1 cellular context compared by ENCODE assay signal in the genomic region with DNA sequence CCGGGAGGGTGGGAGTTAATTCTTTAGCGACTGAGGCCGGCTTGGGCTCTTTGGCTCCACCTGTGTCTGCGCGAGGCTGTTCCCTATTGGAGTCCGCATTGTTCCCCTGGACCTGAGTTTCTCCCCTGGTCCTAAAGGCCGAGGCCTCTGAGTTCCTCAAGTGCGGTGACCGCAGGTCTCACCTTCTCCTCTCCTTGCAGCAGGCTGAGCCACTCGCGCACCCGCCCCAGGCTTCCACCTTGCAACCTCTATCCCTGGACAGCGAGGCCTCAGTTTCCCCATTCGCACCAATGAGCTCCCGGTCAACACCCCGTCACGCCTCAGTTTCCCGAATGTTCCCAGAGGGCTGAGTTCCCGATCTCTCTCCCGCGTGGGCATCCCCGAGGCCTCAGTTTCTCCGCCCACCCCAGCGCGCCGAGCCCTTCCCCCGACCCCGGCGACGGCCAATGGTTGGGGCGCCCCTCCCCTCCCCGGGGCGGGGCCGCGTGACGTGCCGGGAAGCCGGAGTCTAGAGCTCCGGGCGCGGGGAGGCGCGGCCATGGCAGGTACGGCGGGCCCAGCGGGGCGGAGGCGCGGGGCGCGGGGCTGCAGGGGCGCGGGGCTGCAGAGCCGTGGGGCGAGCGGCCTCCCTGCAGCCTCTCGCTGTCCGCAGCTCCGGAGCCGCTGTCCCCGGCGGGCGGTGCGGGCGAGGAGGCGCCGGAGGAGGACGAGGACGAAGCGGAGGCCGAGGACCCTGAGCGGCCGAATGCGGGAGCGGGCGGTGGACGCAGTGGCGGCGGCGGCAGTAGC.
TF ChIP-seq lines count a peak whose summit lies in the region.

A gene with protein sequence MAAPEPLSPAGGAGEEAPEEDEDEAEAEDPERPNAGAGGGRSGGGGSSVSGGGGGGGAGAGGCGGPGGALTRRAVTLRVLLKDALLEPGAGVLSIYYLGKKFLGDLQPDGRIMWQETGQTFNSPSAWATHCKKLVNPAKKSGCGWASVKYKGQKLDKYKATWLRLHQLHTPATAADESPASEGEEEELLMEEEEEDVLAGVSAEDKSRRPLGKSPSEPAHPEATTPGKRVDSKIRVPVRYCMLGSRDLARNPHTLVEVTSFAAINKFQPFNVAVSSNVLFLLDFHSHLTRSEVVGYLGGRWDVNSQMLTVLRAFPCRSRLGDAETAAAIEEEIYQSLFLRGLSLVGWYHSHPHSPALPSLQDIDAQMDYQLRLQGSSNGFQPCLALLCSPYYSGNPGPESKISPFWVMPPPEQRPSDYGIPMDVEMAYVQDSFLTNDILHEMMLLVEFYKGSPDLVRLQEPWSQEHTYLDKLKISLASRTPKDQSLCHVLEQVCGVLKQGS (plus strand): TSS at position 507 of the 789 bp plus-strand sequence. CDS start 32 bp downstream, at position 539.

TF ChIP-seq in HEK293, 187 proteins besides CTCF, POLR2A, EP300 and RAD21 (continued from another document and continues in another):
- no peak; the same call in 1 of the 2 replicates for TF ChIP-seq ZNF423 (tag by site-specific recombination; IDR thresholded peaks at IDR 0.05)
- no peak for TF ChIP-seq ZNF626 (tag by site-specific recombination; IDR thresholded peaks at IDR 0.05)
- TF ChIP-seq SP2 (tag by site-specific recombination; IDR thresholded peaks at IDR 0.05): peak; percentile 63
- no peak for TF ChIP-seq ZNF600 (tag by site-specific recombination; IDR thresholded peaks at IDR 0.05)
- TF ChIP-seq ZFP69B (tag by site-specific recombination; IDR thresholded peaks at IDR 0.05): peak; percentile 69; the same call in 1 of the 2 replicates
- no peak for TF ChIP-seq ZNF248 (tag by site-specific recombination; IDR thresholded peaks at IDR 0.05)
- TF ChIP-seq, protein P1, sequence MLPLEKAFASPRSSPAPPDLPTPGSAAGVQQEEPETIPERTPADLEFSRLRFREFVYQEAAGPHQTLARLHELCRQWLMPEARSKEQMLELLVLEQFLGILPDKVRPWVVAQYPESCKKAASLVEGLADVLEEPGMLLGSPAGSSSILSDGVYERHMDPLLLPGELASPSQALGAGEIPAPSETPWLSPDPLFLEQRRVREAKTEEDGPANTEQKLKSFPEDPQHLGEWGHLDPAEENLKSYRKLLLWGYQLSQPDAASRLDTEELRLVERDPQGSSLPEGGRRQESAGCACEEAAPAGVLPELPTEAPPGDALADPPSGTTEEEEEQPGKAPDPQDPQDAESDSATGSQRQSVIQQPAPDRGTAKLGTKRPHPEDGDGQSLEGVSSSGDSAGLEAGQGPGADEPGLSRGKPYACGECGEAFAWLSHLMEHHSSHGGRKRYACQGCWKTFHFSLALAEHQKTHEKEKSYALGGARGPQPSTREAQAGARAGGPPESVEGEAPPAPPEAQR (tag by site-specific recombination; IDR thresholded peaks at IDR 0.05): 0 out of 2 replicates have a peak, but pooled peaks have one; percentile 22
- TF ChIP-seq KLF8 (tag by site-specific recombination; IDR thresholded peaks at IDR 0.05): peak; percentile 83
- TF ChIP-seq ZNF169 (tag by site-specific recombination; IDR thresholded peaks at IDR 0.05): no peak
- TF ChIP-seq ZNF292 (tag by site-specific recombination; IDR thresholded peaks at IDR 0.05; ENCODE audit: borderline replicate concordance, low read depth): no peak
- peak; percentile 58; the same call in 1 of the 2 replicates for TF ChIP-seq ZBTB1 (tag by site-specific recombination; IDR thresholded peaks at IDR 0.05)
- no peak for TF ChIP-seq ZNF596 (tag by site-specific recombination; IDR thresholded peaks at IDR 0.05)
- TF ChIP-seq ZNF280D (tag by site-specific recombination; IDR thresholded peaks at IDR 0.05): no peak
- peak; percentile 28; the same call in 1 of the 2 replicates for TF ChIP-seq ZSCAN5A (tag by site-specific recombination; IDR thresholded peaks at IDR 0.05)
- TF ChIP-seq ZNF555 (tag by site-specific recombination; conservative IDR thresholded peaks at IDR 0.05): no peak
- TF ChIP-seq ZNF747 (tag by site-specific recombination; IDR thresholded peaks at IDR 0.05): no peak
- TF ChIP-seq ZNF658 (tag by site-specific recombination; IDR thresholded peaks at IDR 0.05): no peak
- no peak for TF ChIP-seq ZNF585B (tag by site-specific recombination; IDR thresholded peaks at IDR 0.05)
- peak; percentile 55 for TF ChIP-seq BCL6B (tag by site-specific recombination; IDR thresholded peaks at IDR 0.05)
- no peak for TF ChIP-seq ATF2 (tag by site-specific recombination; IDR thresholded peaks at IDR 0.05; ENCODE audit: low read depth)
- TF ChIP-seq ZFHX2 (tag by site-specific recombination; conservative IDR thresholded peaks at IDR 0.05): peak; percentile 79
- TF ChIP-seq ZNF157 (tag by site-specific recombination; IDR thresholded peaks at IDR 0.05): no peak
- TF ChIP-seq, protein P2, sequence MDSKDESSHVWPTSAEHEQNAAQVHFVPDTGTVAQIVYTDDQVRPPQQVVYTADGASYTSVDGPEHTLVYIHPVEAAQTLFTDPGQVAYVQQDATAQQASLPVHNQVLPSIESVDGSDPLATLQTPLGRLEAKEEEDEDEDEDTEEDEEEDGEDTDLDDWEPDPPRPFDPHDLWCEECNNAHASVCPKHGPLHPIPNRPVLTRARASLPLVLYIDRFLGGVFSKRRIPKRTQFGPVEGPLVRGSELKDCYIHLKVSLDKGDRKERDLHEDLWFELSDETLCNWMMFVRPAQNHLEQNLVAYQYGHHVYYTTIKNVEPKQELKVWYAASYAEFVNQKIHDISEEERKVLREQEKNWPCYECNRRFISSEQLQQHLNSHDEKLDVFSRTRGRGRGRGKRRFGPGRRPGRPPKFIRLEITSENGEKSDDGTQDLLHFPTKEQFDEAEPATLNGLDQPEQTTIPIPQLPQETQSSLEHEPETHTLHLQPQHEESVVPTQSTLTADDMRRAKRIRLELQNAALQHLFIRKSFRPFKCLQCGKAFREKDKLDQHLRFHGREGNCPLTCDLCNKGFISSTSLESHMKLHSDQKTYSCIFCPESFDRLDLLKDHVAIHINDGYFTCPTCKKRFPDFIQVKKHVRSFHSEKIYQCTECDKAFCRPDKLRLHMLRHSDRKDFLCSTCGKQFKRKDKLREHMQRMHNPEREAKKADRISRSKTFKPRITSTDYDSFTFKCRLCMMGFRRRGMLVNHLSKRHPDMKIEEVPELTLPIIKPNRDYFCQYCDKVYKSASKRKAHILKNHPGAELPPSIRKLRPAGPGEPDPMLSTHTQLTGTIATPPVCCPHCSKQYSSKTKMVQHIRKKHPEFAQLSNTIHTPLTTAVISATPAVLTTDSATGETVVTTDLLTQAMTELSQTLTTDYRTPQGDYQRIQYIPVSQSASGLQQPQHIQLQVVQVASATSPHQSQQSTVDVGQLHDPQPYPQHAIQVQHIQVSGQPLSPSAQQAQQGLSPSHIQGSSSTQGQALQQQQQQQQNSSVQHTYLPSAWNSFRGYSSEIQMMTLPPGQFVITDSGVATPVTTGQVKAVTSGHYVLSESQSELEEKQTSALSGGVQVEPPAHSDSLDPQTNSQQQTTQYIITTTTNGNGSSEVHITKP (tag by site-specific recombination; IDR thresholded peaks at IDR 0.05): peak; percentile 86
- TF ChIP-seq ZNF571 (tag by site-specific recombination; IDR thresholded peaks at IDR 0.05): no peak
- TF ChIP-seq ZNF114 (tag by site-specific recombination; IDR thresholded peaks at IDR 0.05): no peak
- no peak for TF ChIP-seq ZSCAN16 (tag by site-specific recombination; IDR thresholded peaks at IDR 0.05)
- no peak for TF ChIP-seq ZNF140 (tag by site-specific recombination; IDR thresholded peaks at IDR 0.05)
- no peak for TF ChIP-seq ZNF549 (tag by site-specific recombination; IDR thresholded peaks at IDR 0.05)
- TF ChIP-seq ZNF37A (tag by site-specific recombination; IDR thresholded peaks at IDR 0.05): no peak
- no peak for TF ChIP-seq ZNF664 (tag by site-specific recombination; IDR thresholded peaks at IDR 0.05)
- TF ChIP-seq GFI1B (tag by site-specific recombination; IDR thresholded peaks at IDR 0.05): no peak
- TF ChIP-seq OVOL3 (tag by site-specific recombination; IDR thresholded peaks at IDR 0.05): 0 out of 2 replicates have a peak, but pooled peaks have one; percentile 18
- TF ChIP-seq, protein P3, sequence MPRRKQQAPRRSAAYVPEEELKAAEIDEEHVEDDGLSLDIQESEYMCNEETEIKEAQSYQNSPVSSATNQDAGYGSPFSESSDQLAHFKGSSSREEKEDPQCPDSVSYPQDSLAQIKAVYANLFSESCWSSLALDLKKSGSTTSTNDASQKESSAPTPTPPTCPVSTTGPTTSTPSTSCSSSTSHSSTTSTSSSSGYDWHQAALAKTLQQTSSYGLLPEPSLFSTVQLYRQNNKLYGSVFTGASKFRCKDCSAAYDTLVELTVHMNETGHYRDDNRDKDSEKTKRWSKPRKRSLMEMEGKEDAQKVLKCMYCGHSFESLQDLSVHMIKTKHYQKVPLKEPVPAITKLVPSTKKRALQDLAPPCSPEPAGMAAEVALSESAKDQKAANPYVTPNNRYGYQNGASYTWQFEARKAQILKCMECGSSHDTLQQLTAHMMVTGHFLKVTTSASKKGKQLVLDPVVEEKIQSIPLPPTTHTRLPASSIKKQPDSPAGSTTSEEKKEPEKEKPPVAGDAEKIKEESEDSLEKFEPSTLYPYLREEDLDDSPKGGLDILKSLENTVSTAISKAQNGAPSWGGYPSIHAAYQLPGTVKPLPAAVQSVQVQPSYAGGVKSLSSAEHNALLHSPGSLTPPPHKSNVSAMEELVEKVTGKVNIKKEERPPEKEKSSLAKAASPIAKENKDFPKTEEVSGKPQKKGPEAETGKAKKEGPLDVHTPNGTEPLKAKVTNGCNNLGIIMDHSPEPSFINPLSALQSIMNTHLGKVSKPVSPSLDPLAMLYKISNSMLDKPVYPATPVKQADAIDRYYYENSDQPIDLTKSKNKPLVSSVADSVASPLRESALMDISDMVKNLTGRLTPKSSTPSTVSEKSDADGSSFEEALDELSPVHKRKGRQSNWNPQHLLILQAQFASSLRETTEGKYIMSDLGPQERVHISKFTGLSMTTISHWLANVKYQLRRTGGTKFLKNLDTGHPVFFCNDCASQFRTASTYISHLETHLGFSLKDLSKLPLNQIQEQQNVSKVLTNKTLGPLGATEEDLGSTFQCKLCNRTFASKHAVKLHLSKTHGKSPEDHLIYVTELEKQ (tag by site-specific recombination; IDR thresholded peaks at IDR 0.05; ENCODE audit: borderline replicate concordance): peak; percentile 28; the same call in 1 of the 2 replicates
- peak; percentile 91 for TF ChIP-seq ZEB2 (tag by site-specific recombination; IDR thresholded peaks at IDR 0.05)
- TF ChIP-seq ZNF624 (tag by site-specific recombination; IDR thresholded peaks at IDR 0.05): no peak
- no peak for TF ChIP-seq ZNF10 (tag by site-specific recombination; IDR thresholded peaks at IDR 0.05)
- TF ChIP-seq ZBTB20 (tag by site-specific recombination; IDR thresholded peaks at IDR 0.05): peak; percentile 56; the same call in 1 of the 2 replicates
- TF ChIP-seq ZNF211 (tag by site-specific recombination; IDR thresholded peaks at IDR 0.05; ENCODE audit: low read depth): no peak
- no peak for TF ChIP-seq ZNF654 (tag by site-specific recombination; IDR thresholded peaks at IDR 0.05; ENCODE audit: low read depth)
- peak; percentile 90 for TF ChIP-seq KLF16 (tag by site-specific recombination; IDR thresholded peaks at IDR 0.05)
- no peak for TF ChIP-seq ZNF48 (tag by site-specific recombination; IDR thresholded peaks at IDR 0.05)
- no peak for TF ChIP-seq ZNF155 (tag by site-specific recombination; IDR thresholded peaks at IDR 0.05)
- TF ChIP-seq ZBTB48 (tag by site-specific recombination; IDR thresholded peaks at IDR 0.05): peak; percentile 23; the same call in 1 of the 2 replicates
- no peak for TF ChIP-seq ZNF175 (tag by site-specific recombination; IDR thresholded peaks at IDR 0.05)
- TF ChIP-seq YY1 (tag by site-specific recombination; IDR thresholded peaks at IDR 0.05): no peak
